In genomic region chr17:39651908-39652634, GRCh38 we compare ENCODE assay signal across 1 cellular context.
TF ChIP-seq lines count a peak whose summit lies in the region.

No MANE protein-coding gene starts in this region.

TF ChIP-seq in K562, 482 proteins besides CTCF, POLR2A, EP300 and RAD21:
- TF ChIP-seq BRD9 (IDR thresholded peaks at IDR 0.05; ENCODE audit: low read depth, partially characterized antibody) (no peak), TFAP4 (CRISPR knock-in tag; IDR thresholded peaks at IDR 0.05; ENCODE audit: borderline replicate concordance) (no peak), ZNF408 (CRISPR knock-in tag; IDR thresholded peaks at IDR 0.05; ENCODE audit: low read depth) (no peak), GATAD2A (IDR thresholded peaks at IDR 0.05) (no peak), TEAD2 (tag; IDR thresholded peaks at IDR 0.05) (no peak), CREBBP (IDR thresholded peaks at IDR 0.05; ENCODE audit: low read depth, low read length) (no peak), CHCHD3 (CRISPR knock-in tag; IDR thresholded peaks at IDR 0.05) (no peak), E4F1 (CRISPR knock-in tag; IDR thresholded peaks at IDR 0.05; ENCODE audit: borderline replicate concordance) (no peak), ZNF778 (CRISPR knock-in tag; IDR thresholded peaks at IDR 0.05) (no peak), RBBP5 (IDR thresholded peaks at IDR 0.05; ENCODE audit: borderline replicate concordance, insufficient read depth, low read length, poor library complexity, severe bottlenecking) (no peak), XRCC5 (IDR thresholded peaks at IDR 0.05; ENCODE audit: low read depth, low read length) (no peak)
- TF ChIP-seq, protein P1, sequence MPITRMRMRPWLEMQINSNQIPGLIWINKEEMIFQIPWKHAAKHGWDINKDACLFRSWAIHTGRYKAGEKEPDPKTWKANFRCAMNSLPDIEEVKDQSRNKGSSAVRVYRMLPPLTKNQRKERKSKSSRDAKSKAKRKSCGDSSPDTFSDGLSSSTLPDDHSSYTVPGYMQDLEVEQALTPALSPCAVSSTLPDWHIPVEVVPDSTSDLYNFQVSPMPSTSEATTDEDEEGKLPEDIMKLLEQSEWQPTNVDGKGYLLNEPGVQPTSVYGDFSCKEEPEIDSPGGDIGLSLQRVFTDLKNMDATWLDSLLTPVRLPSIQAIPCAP (CRISPR knock-in tag; IDR thresholded peaks at IDR 0.05; ENCODE audit: borderline replicate concordance) = no peak
TF ChIP-seq in K562: peak in this region for 0.
